ENCODE assay signal across 15 cellular contexts in the genomic region with DNA sequence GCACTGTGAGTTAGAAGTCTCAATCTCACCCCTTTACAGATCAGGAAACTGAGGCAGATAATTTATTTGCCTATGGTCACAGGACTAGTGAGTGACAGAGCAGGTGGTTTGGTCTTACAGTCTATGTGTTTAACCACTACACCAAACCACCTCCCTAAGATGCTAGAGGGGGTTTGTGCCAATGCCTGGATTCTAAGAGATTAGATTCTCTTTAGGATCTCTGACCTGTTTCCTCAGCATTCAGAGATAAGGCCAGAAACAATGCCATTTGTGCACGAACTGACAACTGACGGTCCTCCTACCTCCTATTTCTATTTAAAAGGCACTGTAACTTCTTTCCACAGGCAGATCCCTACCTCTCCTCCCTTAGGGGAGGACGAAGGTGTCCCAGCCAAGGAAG. TPM values are rescaled to one million over a fixed set of nuclear protein-coding genes. Genes with fewer than 3 reads are reported as not detected.
DNase-seq lines count a peak whose midpoint lies in the region; ATAC-seq and TF ChIP-seq lines count a peak whose summit lies in the region.
"Had no signal": no experiment of that assay in that cellular context is flagged by ENCODE, and none has a peak within 500 bp of the region (broad histone marks: within the 10 kb centered on the region; RNA-seq: fewer than 3 reads in every experiment).

No MANE protein-coding gene starts in this region.

- H3K4ac ChIP-seq in trophoblast cell (ENCODE audit: low read depth, low read length), result no peak overlapping the region

- no peak overlapping the region for H3K18ac ChIP-seq in trophoblast cell (ENCODE audit: low read length)

- H4K91ac ChIP-seq in trophoblast cell (ENCODE audit: low read depth, low read length), result no peak overlapping the region

- H2BK5ac ChIP-seq in trophoblast cell (ENCODE audit: low read depth, low read length, poor library complexity), result no peak overlapping the region

- no peaks in the 10 kb centered on the region for H3K36me3 ChIP-seq in Caco-2 (ENCODE audit: control insufficient read depth, insufficient read depth, low read length)
- H3K36me3 ChIP-seq in trophoblast cell (ENCODE audit: control insufficient read depth in 1 of 2, insufficient read depth in 2 of 2, low read length in 2 of 2), result no peaks in the 10 kb centered on the region
- peaks cover 0 to 13% of the 10 kb centered on the region in 2 donors for H3K36me3 ChIP-seq in left lung
- peaks cover 0 to 9% of the 10 kb centered on the region in 2 donors for H3K36me3 ChIP-seq in ascending aorta

- peaks cover 11% of the 10 kb centered on the region for H3K79me2 ChIP-seq in trophoblast cell (ENCODE audit: control insufficient read depth, insufficient read depth, low read length, poor library complexity)

- peaks cover 39% of the 10 kb centered on the region for H3K4me1 Mint-ChIP-seq in Caco-2 (ENCODE audit: low read depth, unreplicated experiment)
- H3K4me1 Mint-ChIP-seq in effector memory CD8-positive, alpha-beta T cell (ENCODE audit: low read depth in 2 of 2), result peaks cover 45% of the 10 kb centered on the region in 2 donors

- CTCF ChIA-PET in Caco-2 (lab: Charles Lee), result interaction anchor here (0.8 kb wide), 1 partner anchor 43 kb away, joined by 3 read pairs; no protein-coding TSS in a partner anchor
- CTCF ChIA-PET in RWPE1 (lab: Yijun Ruan, JAX), result interaction anchor here (0.6 to 1.7 kb wide), 2 partner anchors 17 to 43 kb away, joined by 4 to 6 read pairs; no protein-coding TSS in a partner anchor

- no peaks in the 10 kb centered on the region for H3K9me3 ChIP-seq in Caco-2
- H3K9me3 ChIP-seq in trophoblast cell (ENCODE audit: insufficient read depth, low read depth, low read length), result no peaks in the 10 kb centered on the region
- no peaks in the 10 kb centered on the region for H3K9me3 ChIP-seq in left lung
- no peaks in the 10 kb centered on the region for H3K9me3 ChIP-seq in ascending aorta
- H3K9me3 ChIP-seq: BLaER1 had no signal

- H3K27me3 Mint-ChIP-seq in Caco-2 (ENCODE audit: insufficient read depth, unreplicated experiment), result no peaks in the 10 kb centered on the region
- no peaks in the 10 kb centered on the region for H3K27me3 Mint-ChIP-seq in effector memory CD8-positive, alpha-beta T cell
- H3K27me3 Mint-ChIP-seq: stimulated activated naive CD8-positive, alpha-beta T cell treated with anti-CD3 and anti-CD28 coated beads, Interleukin-15, Interleukin-2, amounts not matched to agents 100 ng/mL and 50 ng/mL, for 24 hours had no signal

- no peak overlapping the region for H3K14ac ChIP-seq in trophoblast cell (ENCODE audit: low read length)

- no peak for TF ChIP-seq CTCF in Caco-2 (IDR thresholded peaks at IDR 0.05; ENCODE audit: insufficient read depth in 1 of 2, low read depth in 1 of 2, low read length in 1 of 2, severe bottlenecking in 1 of 2, unreplicated experiment in 1 of 2)
- no peak for TF ChIP-seq CTCF in RWPE1 (conservative IDR thresholded peaks at IDR 0.05; ENCODE audit: low read depth)
- TF ChIP-seq CTCF in left lung (IDR thresholded peaks at IDR 0.05), result no peak
- TF ChIP-seq CTCF in ascending aorta (IDR thresholded peaks at IDR 0.05), result no peak

- no peak overlapping the region for H3K23ac ChIP-seq in trophoblast cell (ENCODE audit: low read length)

- no peak overlapping the region for H2BK12ac ChIP-seq in trophoblast cell (ENCODE audit: low read length)

- peak overlapping the region; percentile 96 for H3K27ac Mint-ChIP-seq in Caco-2 (ENCODE audit: unreplicated experiment)
- no peak overlapping the region for H3K27ac Mint-ChIP-seq in effector memory CD8-positive, alpha-beta T cell
- H3K27ac Mint-ChIP-seq: activated CD4-positive, alpha-beta memory T cell treated with anti-CD3 and anti-CD28 coated beads, Interleukin-2, amount 10 ng/mL, durations not matched to agents 7 days and 5 days; stimulated activated naive CD8-positive, alpha-beta T cell treated with anti-CD3 and anti-CD28 coated beads, Interleukin-15, Interleukin-2, amounts not matched to agents 100 ng/mL and 50 ng/mL, for 24 hours had no signal

- DNase-seq in Caco-2 (no peak), RWPE1 (ENCODE audit: low spot score) (no peak), trophoblast cell (no peak), NAMALWA (ENCODE audit: low spot score) (no peak), left lung (no peak), T-helper 1 cell (no peak), ascending aorta (ENCODE audit: low spot score in 2 of 2) (no peak)
- DNase-seq in effector memory CD8-positive, alpha-beta T cell, result no peak
- DNase-seq: activated effector memory CD4-positive, alpha-beta T cell treated with Interleukin-2 at 50 U/mL for 16 hours; KBM-7; NCI-H1105; NCI-H2171 had no signal

- ATAC-seq in effector memory CD8-positive, alpha-beta T cell (replicated peaks), result no peak
- no peak for ATAC-seq in left lung

- H3K27ac ChIP-seq in RWPE1 (peak overlapping the region; percentile 50), trophoblast cell (ENCODE audit: low read depth, low read length) (no peak overlapping the region), left lung (no peak overlapping the region), ascending aorta (peak overlapping the region in 1 of 2 donors; percentile 95)
- H3K27ac ChIP-seq: BLaER1 had no signal

- H3K9me3 Mint-ChIP-seq in Caco-2 (ENCODE audit: unreplicated experiment), result no peaks in the 10 kb centered on the region
- H3K9me3 Mint-ChIP-seq in effector memory CD8-positive, alpha-beta T cell, result no peaks in the 10 kb centered on the region
- H3K9me3 Mint-ChIP-seq: activated CD4-positive, alpha-beta memory T cell treated with anti-CD3 and anti-CD28 coated beads, Interleukin-2, amount 10 ng/mL, durations not matched to agents 7 days and 5 days; stimulated activated naive CD8-positive, alpha-beta T cell treated with anti-CD3 and anti-CD28 coated beads, Interleukin-15, Interleukin-2, amounts not matched to agents 100 ng/mL and 50 ng/mL, for 24 hours had no signal

- no peak overlapping the region for H2AFZ ChIP-seq in trophoblast cell (ENCODE audit: insufficient read depth, low read length, poor library complexity)

- peak overlapping the region; percentile 36 for H2BK120ac ChIP-seq in trophoblast cell (ENCODE audit: insufficient read depth, low read length, poor library complexity)

- POLR2A ChIA-PET in Caco-2 (lab: Charles Lee) (interaction anchor here (3.0 kb wide), 1 partner anchor 82 kb away, joined by 30 read pairs; no protein-coding TSS in a partner anchor), RWPE1 (lab: Yijun Ruan, JAX; ENCODE audit: low non-redundant PET) (no interaction called here)

- BruUV-seq in Caco-2 (replicated peaks; lab: Mats Ljungman, UMichigan), result no TSS peak

- H3K4me3 Mint-ChIP-seq in Caco-2 (ENCODE audit: unreplicated experiment), result peak overlapping the region; percentile 83
- peak overlapping the region; percentile 86 to 90 for H3K4me3 Mint-ChIP-seq in effector memory CD8-positive, alpha-beta T cell

- H3K9ac ChIP-seq in trophoblast cell (ENCODE audit: low read length), result no peak overlapping the region
- H3K9ac ChIP-seq: BLaER1 had no signal

- no peak overlapping the region for H4K8ac ChIP-seq in trophoblast cell (ENCODE audit: low read depth, low read length)

- WGBS in trophoblast cell (ENCODE audit: extremely low coverage, insufficient coverage, insufficient read length), result no CpG with 5 or more reads among the region's 3 CpGs

- H2AK5ac ChIP-seq in trophoblast cell (ENCODE audit: low read length), result peak overlapping the region; percentile 77

- no peak overlapping the region for H3K4me3 ChIP-seq in Caco-2 (ENCODE audit: low read depth, low read length)
- no peak overlapping the region for H3K4me3 ChIP-seq in trophoblast cell (ENCODE audit: low read depth, low read length)
- no peak overlapping the region for H3K4me3 ChIP-seq in left lung
- H3K4me3 ChIP-seq in ascending aorta, result no peak overlapping the region
- H3K4me3 ChIP-seq: BLaER1 had no signal

- no peak overlapping the region for H3K4me2 ChIP-seq in trophoblast cell (ENCODE audit: low read length)

- H3K4me1 ChIP-seq in Caco-2, result peaks cover 30% of the 10 kb centered on the region
- peaks cover 14 to 27% of the 10 kb centered on the region in 2 experiments for H3K4me1 ChIP-seq in trophoblast cell (ENCODE audit: control insufficient read depth in 1 of 2, insufficient read depth in 2 of 2, low read length in 2 of 2)
- H3K4me1 ChIP-seq in left lung, result peaks cover 17 to 68% of the 10 kb centered on the region in 2 donors
- H3K4me1 ChIP-seq in ascending aorta, result peaks cover 0 to 14% of the 10 kb centered on the region in 2 donors

- H3K27me3 ChIP-seq in Caco-2 (replicated peaks; ENCODE audit: control insufficient read depth, insufficient read depth, low read length), result no peaks in the 10 kb centered on the region
- H3K27me3 ChIP-seq in trophoblast cell (ENCODE audit: insufficient read depth, low read length), result no peaks in the 10 kb centered on the region
- no peaks in the 10 kb centered on the region for H3K27me3 ChIP-seq in left lung
- H3K27me3 ChIP-seq in ascending aorta, result no peaks in the 10 kb centered on the region
- H3K27me3 ChIP-seq: BLaER1 had no signal

- no peak overlapping the region for H4K12ac ChIP-seq in trophoblast cell (ENCODE audit: low read depth, low read length)

- peaks cover 19% of the 10 kb centered on the region for H3K79me1 ChIP-seq in trophoblast cell (ENCODE audit: low read length)

- peaks cover 45% of the 10 kb centered on the region for H3K36me3 Mint-ChIP-seq in Caco-2 (ENCODE audit: insufficient read depth, unreplicated experiment)
- peaks cover 27% of the 10 kb centered on the region for H3K36me3 Mint-ChIP-seq in effector memory CD8-positive, alpha-beta T cell (ENCODE audit: insufficient read depth)

- intact Hi-C loops in Caco-2 (cut with micrococcal nuclease; ENCODE audit: unreplicated experiment) (no loop called here), left lung (cut with DNase I) (no loop called here), ascending aorta (cut with DNase I) (loop anchor here (5.0 kb wide), 1 partner anchor 1521 kb away; the partner anchor contains the start of gene BCL2L11)

RNA-seq across cellular contexts. Expression of gene SLC20A1, which starts 2.3 kb away (rescaled TPM):
- total RNA-seq in Caco-2 (2022) (91.1 and 102 TPM in 2 replicates), left lung (10 to 100 TPM; 40.5 to 68.2 TPM), ascending aorta (18.4 TPM)
- 25.1 and 26.0 TPM in 2 replicates for polyA plus RNA-seq in trophoblast cell (2013)

RNA-seq across cellular contexts. Expression of gene CHCHD5, which starts 59.1 kb away (rescaled TPM):
- total RNA-seq in Caco-2 (2022), result 50.7 and 56.0 TPM in 2 replicates
- 17.5 and 20.8 TPM in 2 replicates for polyA plus RNA-seq in trophoblast cell (2013)
- total RNA-seq in left lung, result 10 to 100 TPM; 26.8 to 28.7 TPM
- total RNA-seq in ascending aorta, result 26.5 TPM
